In the genomic region with DNA sequence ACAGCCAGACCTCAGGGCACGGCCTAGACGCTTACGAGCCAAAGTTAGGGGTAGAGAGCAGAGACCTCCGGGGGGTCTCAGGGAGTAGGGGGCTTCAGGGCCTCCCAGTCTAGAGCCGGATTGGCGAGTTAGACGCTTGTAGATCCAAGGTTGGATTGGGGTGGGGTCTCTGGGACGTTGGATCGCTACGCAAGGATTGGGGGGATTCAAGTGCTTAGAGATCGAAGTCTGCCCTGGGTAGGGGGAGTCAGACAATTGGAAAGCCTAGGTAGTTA, we compare ENCODE assay signal across 8 cellular contexts. TPM values are rescaled to one million over a fixed set of nuclear protein-coding genes. Genes with fewer than 3 reads are reported as not detected.
A peak's percentile ranks its signal among the peaks of the same experiment; 100 is the strongest.
DNase-seq lines count a peak whose midpoint lies in the region; ATAC-seq, FAIRE-seq and TF ChIP-seq lines count a peak whose summit lies in the region.

No MANE protein-coding gene starts in this region.

- ATAC-seq in left ventricle myocardium superior (no peak), GM18519 (IDR thresholded peaks at IDR 0.05; ENCODE audit: low FRiP score, unreplicated experiment) (no peak)

- H3K9me3 ChIP-seq in left ventricle myocardium inferior (replicated peaks) (no peaks in the 10 kb centered on the region), adipocyte (ENCODE audit: control insufficient read depth, low read length) (no peaks in the 10 kb centered on the region), kidney (ENCODE audit: control insufficient read depth in 1 of 2, low read length in 2 of 2) (no peaks in the 10 kb centered on the region), subcutaneous abdominal adipose tissue (ENCODE audit: control insufficient read depth in 5 of 5, low read length in 5 of 5) (no peaks in the 10 kb centered on the region)

- no peak for FAIRE-seq in kidney (lab: Jason Lieb, UNC)

- DNase-seq in left ventricle myocardium inferior, result no peak
- no peak for DNase-seq in left ventricle myocardium superior
- no peak for DNase-seq in adipocyte (ENCODE audit: low read depth)
- DNase-seq in kidney, result no peak
- DNase-seq in NCI-H510A treated with DMSO at 0.1 percent for 48 hours (lab: John Stamatoyannopoulos, UW), result no peak
- DNase-seq in GF-D8 (lab: John Stamatoyannopoulos, UW), result no peak

- H3K9ac ChIP-seq in adipocyte (ENCODE audit: low read length) (peak overlapping the region; percentile 100), kidney (ENCODE audit: low read length in 2 of 2) (peak overlapping the region; percentile 97 to 98), subcutaneous abdominal adipose tissue (ENCODE audit: low read length in 5 of 5) (peak overlapping the region; percentile 98 to 100 (median 99))

- H3K4me1 ChIP-seq in left ventricle myocardium inferior, result peaks cover 65% of the 10 kb centered on the region
- H3K4me1 ChIP-seq in adipocyte (ENCODE audit: control insufficient read depth, insufficient read depth, low read length), result peaks cover 43% of the 10 kb centered on the region
- H3K4me1 ChIP-seq in kidney (ENCODE audit: control insufficient read depth in 1 of 2, insufficient read depth in 1 of 2, low read depth in 1 of 2, low read length in 2 of 2), result peaks cover 10 to 14% of the 10 kb centered on the region in 2 donors
- peaks cover 4 to 58% (median 46%) of the 10 kb centered on the region in 5 donors for H3K4me1 ChIP-seq in subcutaneous abdominal adipose tissue (ENCODE audit: control insufficient read depth in 5 of 5, insufficient read depth in 5 of 5, low read length in 5 of 5)

- no peak for TF ChIP-seq CTCF in left ventricle myocardium inferior (IDR thresholded peaks at IDR 0.05; ENCODE audit: borderline replicate concordance)
- no peak for TF ChIP-seq CTCF in kidney (IDR thresholded peaks at IDR 0.05; ENCODE audit: borderline replicate concordance, extremely low read depth, insufficient read depth)

- intact Hi-C loops in left ventricle myocardium inferior (cut with micrococcal nuclease), result loop anchor here (5.0 kb wide), 1 partner anchor 419 kb away; no protein-coding TSS in a partner anchor
- intact Hi-C loops in left ventricle myocardium superior (cut with micrococcal nuclease), result loop anchor here (10.0 kb wide), 1 partner anchor 417 kb away; no protein-coding TSS in a partner anchor
- intact Hi-C loops in kidney (cut with DNase I), result no loop called here

- H3K27me3 ChIP-seq in left ventricle myocardium inferior (ENCODE audit: low read depth) (no peaks in the 10 kb centered on the region), adipocyte (replicated peaks; ENCODE audit: control insufficient read depth, insufficient read depth, low read length) (no peaks in the 10 kb centered on the region), subcutaneous abdominal adipose tissue (ENCODE audit: control insufficient read depth in 5 of 5, insufficient read depth in 4 of 5, low read length in 5 of 5) (no peaks in the 10 kb centered on the region)

- no peaks in the 10 kb centered on the region for H3K36me3 ChIP-seq in left ventricle myocardium inferior
- no peaks in the 10 kb centered on the region for H3K36me3 ChIP-seq in adipocyte (ENCODE audit: control insufficient read depth, insufficient read depth, low read length, severe bottlenecking)
- H3K36me3 ChIP-seq in kidney (ENCODE audit: control insufficient read depth in 1 of 2, insufficient read depth in 2 of 2, low read length in 2 of 2), result no peaks in the 10 kb centered on the region
- peaks cover 0 to 4% (median 0%) of the 10 kb centered on the region in 5 donors for H3K36me3 ChIP-seq in subcutaneous abdominal adipose tissue (ENCODE audit: control insufficient read depth in 5 of 5, insufficient read depth in 5 of 5, low read length in 5 of 5)

- H3K27ac ChIP-seq in left ventricle myocardium inferior (replicated peaks) (peak overlapping the region; percentile 97), kidney (ENCODE audit: low read depth in 2 of 2, low read length in 2 of 2) (peak overlapping the region; percentile 93 to 95), subcutaneous abdominal adipose tissue (ENCODE audit: low read depth, low read length) (peak overlapping the region; percentile 86)

- H3K4me3 ChIP-seq in left ventricle myocardium inferior (peak overlapping the region; percentile 85), adipocyte (ENCODE audit: low read length) (peak overlapping the region; percentile 100), kidney (ENCODE audit: low read length in 2 of 2) (peak overlapping the region; percentile 81 to 96), subcutaneous abdominal adipose tissue (ENCODE audit: low read depth in 1 of 5, low read length in 5 of 5) (peak overlapping the region; percentile 96 to 99 (median 99))

RNA-seq across cellular contexts. Expression of gene STX16, which starts 0.4 kb away (rescaled TPM):
- 28.0 TPM for total RNA-seq in left ventricle myocardium inferior
- total RNA-seq in left ventricle myocardium superior, result 24.8 TPM
- 60.7 TPM for total RNA-seq in kidney
- 20.6 TPM for polyA plus RNA-seq in kidney (ENCODE audit: insufficient read depth, low read depth, low replicate concordance)

RNA-seq across cellular contexts. Expression of gene NPEPL1, which starts 41.1 kb away (rescaled TPM):
- 33.6 TPM for total RNA-seq in left ventricle myocardium inferior
- total RNA-seq in left ventricle myocardium superior, result 26.4 TPM
- 60.2 TPM for total RNA-seq in kidney
- 39.7 TPM for polyA plus RNA-seq in kidney (ENCODE audit: insufficient read depth, low read depth, low replicate concordance)
